ENCODE assay signal across 14 cellular contexts in genomic region chr12:20527396-20528154, GRCh38.
DNase-seq lines count a peak whose midpoint lies in the region; ATAC-seq and TF ChIP-seq lines count a peak whose summit lies in the region.
"Had no signal": no experiment of that assay in that cellular context is flagged by ENCODE, and none has a peak within 500 bp of the region (broad histone marks: within the 10 kb centered on the region; RNA-seq: fewer than 3 reads in every experiment).

No MANE protein-coding gene starts in this region.

- no peaks in the 10 kb centered on the region for H3K27me3 Mint-ChIP-seq in activated CD8-positive, alpha-beta T cell treated with anti-CD3 and anti-CD28 coated beads, Interleukin-2, amount 10 ng/mL, durations not matched to agents 7 days and 5 days (ENCODE audit: low read depth)
- H3K27me3 Mint-ChIP-seq in activated T-helper 17 cell treated with anti-CD3 and anti-CD28 coated beads, Interleukin-2, amount 50 U/mL, for 72 hours = no peaks in the 10 kb centered on the region
- H3K27me3 Mint-ChIP-seq: dendritic cell treated with granulocyte-macrophage colony-stimulating factor and Interleukin-4, amounts not matched to agents 40 ng/mL and 50 ng/mL, for 4 days had no signal

- no peak for ATAC-seq in activated CD8-positive, alpha-beta T cell treated with anti-CD3 and anti-CD28 coated beads, Interleukin-2, amount 10 ng/mL, durations not matched to agents 7 days and 5 days
- ATAC-seq in activated T-helper 17 cell treated with anti-CD3 and anti-CD28 coated beads, Interleukin-2, amount 50 U/mL, for 72 hours (replicated peaks) = no peak

- TF ChIP-seq CTCF in epithelial cell of proximal tubule (conservative IDR thresholded peaks at IDR 0.05; ENCODE audit: low read depth, low read length) = no peak

- peak; percentile 3 for DNase-seq in RPMI7951 (ENCODE audit: low read depth)
- peak; percentile 25 for DNase-seq in epithelial cell of proximal tubule (ENCODE audit: low read depth)
- peak; percentile 58 for DNase-seq in medulla oblongata (ENCODE audit: extremely low spot score)
- peak; percentile 95 for DNase-seq in smooth muscle cell of the brain vasculature (ENCODE audit: low read depth, low spot score)
- no peak for DNase-seq in activated CD8-positive, alpha-beta T cell treated with anti-CD3 and anti-CD28 coated beads, Interleukin-2, amount 10 ng/mL, durations not matched to agents 7 days and 5 days
- no peak for DNase-seq in RPMI8226
- DNase-seq in NCI-H1436 (lab: John Stamatoyannopoulos, UW) = no peak
- DNase-seq: activated naive CD4-positive, alpha-beta T cell treated with anti-CD3 and anti-CD28 coated beads for 36 hours; head of caudate nucleus; NCI-H187 treated with DMSO at 0.1 percent for 48 hours; NCI-H774; SHP77 treated with DMSO at 0.1 percent for 48 hours had no signal

- H3K4me3 Mint-ChIP-seq in activated CD8-positive, alpha-beta T cell treated with anti-CD3 and anti-CD28 coated beads, Interleukin-2, amount 10 ng/mL, durations not matched to agents 7 days and 5 days = no peak overlapping the region
- no peak overlapping the region for H3K4me3 Mint-ChIP-seq in activated T-helper 17 cell treated with anti-CD3 and anti-CD28 coated beads, Interleukin-2, amount 50 U/mL, for 72 hours
- H3K4me3 Mint-ChIP-seq: activated naive CD4-positive, alpha-beta T cell treated with anti-CD3 and anti-CD28 coated beads for 36 hours; dendritic cell treated with granulocyte-macrophage colony-stimulating factor and Interleukin-4, amounts not matched to agents 40 ng/mL and 50 ng/mL, for 4 days had no signal

- POLR2A ChIA-PET in activated CD8-positive, alpha-beta T cell treated with anti-CD3 and anti-CD28 coated beads, Interleukin-2, amount 10 ng/mL, durations not matched to agents 7 days and 5 days (lab: Charles Lee) = no interaction called here

- CTCF ChIA-PET in activated CD8-positive, alpha-beta T cell treated with anti-CD3 and anti-CD28 coated beads, Interleukin-2, amount 10 ng/mL, durations not matched to agents 7 days and 5 days (lab: Charles Lee) = no interaction called here

- H3K27ac Mint-ChIP-seq in activated CD8-positive, alpha-beta T cell treated with anti-CD3 and anti-CD28 coated beads, Interleukin-2, amount 10 ng/mL, durations not matched to agents 7 days and 5 days = no peak overlapping the region
- no peak overlapping the region for H3K27ac Mint-ChIP-seq in activated T-helper 17 cell treated with anti-CD3 and anti-CD28 coated beads, Interleukin-2, amount 50 U/mL, for 72 hours
- H3K27ac Mint-ChIP-seq: activated naive CD4-positive, alpha-beta T cell treated with anti-CD3 and anti-CD28 coated beads for 36 hours; dendritic cell treated with granulocyte-macrophage colony-stimulating factor and Interleukin-4, amounts not matched to agents 40 ng/mL and 50 ng/mL, for 4 days had no signal

- H3K36me3 Mint-ChIP-seq in activated CD8-positive, alpha-beta T cell treated with anti-CD3 and anti-CD28 coated beads, Interleukin-2, amount 10 ng/mL, durations not matched to agents 7 days and 5 days (ENCODE audit: low read depth) = no peaks in the 10 kb centered on the region
- no peaks in the 10 kb centered on the region for H3K36me3 Mint-ChIP-seq in activated T-helper 17 cell treated with anti-CD3 and anti-CD28 coated beads, Interleukin-2, amount 50 U/mL, for 72 hours (ENCODE audit: low read depth)

- H3K4me3 ChIP-seq in epithelial cell of proximal tubule (ENCODE audit: low read depth, low read length) = no peak overlapping the region

- no peaks in the 10 kb centered on the region for H3K4me1 Mint-ChIP-seq in activated CD8-positive, alpha-beta T cell treated with anti-CD3 and anti-CD28 coated beads, Interleukin-2, amount 10 ng/mL, durations not matched to agents 7 days and 5 days (ENCODE audit: low read depth)
- no peaks in the 10 kb centered on the region for H3K4me1 Mint-ChIP-seq in activated T-helper 17 cell treated with anti-CD3 and anti-CD28 coated beads, Interleukin-2, amount 50 U/mL, for 72 hours

- no peaks in the 10 kb centered on the region for H3K9me3 Mint-ChIP-seq in activated CD8-positive, alpha-beta T cell treated with anti-CD3 and anti-CD28 coated beads, Interleukin-2, amount 10 ng/mL, durations not matched to agents 7 days and 5 days (ENCODE audit: insufficient read depth)
- no peaks in the 10 kb centered on the region for H3K9me3 Mint-ChIP-seq in activated T-helper 17 cell treated with anti-CD3 and anti-CD28 coated beads, Interleukin-2, amount 50 U/mL, for 72 hours
- H3K9me3 Mint-ChIP-seq: activated naive CD4-positive, alpha-beta T cell treated with anti-CD3 and anti-CD28 coated beads for 36 hours; dendritic cell treated with granulocyte-macrophage colony-stimulating factor and Interleukin-4, amounts not matched to agents 40 ng/mL and 50 ng/mL, for 4 days had no signal

Comparison
In these comparisons a context has a peak if more than half of its experiments do, and no peak if none do; other contexts are left out.
1. DNase-seq: peak in RPMI7951 (single experiment), epithelial cell of proximal tubule (single experiment), medulla oblongata (single experiment) and smooth muscle cell of the brain vasculature (single experiment); none in activated CD8-positive, alpha-beta T cell treated with anti-CD3 and anti-CD28 coated beads, Interleukin-2, amount 10 ng/mL, durations not matched to agents 7 days and 5 days (single experiment), RPMI8226 (single experiment) and NCI-H1436 (single experiment).